ENCODE assay signal across 9 cellular contexts in genomic region chr16:30787613-30788378, GRCh38. TPM values are rescaled to one million over a fixed set of nuclear protein-coding genes. Genes with fewer than 3 reads are reported as not detected.
A peak's percentile ranks its signal among the peaks of the same experiment; 100 is the strongest.
DNase-seq lines count a peak whose midpoint lies in the region; ATAC-seq and TF ChIP-seq lines count a peak whose summit lies in the region.
"Had no signal": no experiment of that assay in that cellular context is flagged by ENCODE, and none has a peak within 500 bp of the region (broad histone marks: within the 10 kb centered on the region; RNA-seq: fewer than 3 reads in every experiment).

No MANE protein-coding gene starts in this region.

- H3K27me3 ChIP-seq in ACC112 (ENCODE audit: insufficient read depth, low read length) (no peaks in the 10 kb centered on the region), Karpas-422 (ENCODE audit: low read length) (no peaks in the 10 kb centered on the region), muscle layer of duodenum (ENCODE audit: low read depth, low read length) (no peaks in the 10 kb centered on the region)

- peak overlapping the region; percentile 74 for H3K4me2 ChIP-seq in Karpas-422 (ENCODE audit: low read depth, low read length, poor library complexity, severe bottlenecking)

- no peak for TF ChIP-seq CTCF in omental fat pad (IDR thresholded peaks at IDR 0.05)

- H3K4me3 ChIP-seq in ACC112 (ENCODE audit: low read depth, low read length) = peak overlapping the region; percentile 87
- H3K4me3 ChIP-seq in Karpas-422 (ENCODE audit: low read length) = peak overlapping the region; percentile 74
- H3K4me3 ChIP-seq in muscle layer of duodenum (ENCODE audit: low read depth in 1 of 2, low read length in 2 of 2) = peak overlapping the region; percentile 71 to 76

- H2AFZ ChIP-seq in ACC112 (ENCODE audit: low read length, unreplicated experiment) (peak overlapping the region; percentile 89), Karpas-422 (ENCODE audit: low read length) (peak overlapping the region; percentile 75; the same call in 1 of the 2 replicates)

- H3K9me3 ChIP-seq in Karpas-422 (ENCODE audit: low read length) (no peaks in the 10 kb centered on the region), muscle layer of duodenum (ENCODE audit: control insufficient read depth in 1 of 2, low read length in 2 of 2) (no peaks in the 10 kb centered on the region)

- no peak overlapping the region for H3K27ac ChIP-seq in ACC112 (ENCODE audit: low read depth, low read length)
- no peak overlapping the region for H3K27ac ChIP-seq in Karpas-422 (ENCODE audit: low read length)
- H3K27ac ChIP-seq in muscle layer of duodenum (ENCODE audit: low read length) = peak overlapping the region; percentile 82

- H3K4me1 ChIP-seq in ACC112 (ENCODE audit: control insufficient read depth, insufficient read depth, low read length, unreplicated experiment) (peaks cover 13% of the 10 kb centered on the region), Karpas-422 (ENCODE audit: low read length) (peaks cover 11% of the 10 kb centered on the region), muscle layer of duodenum (ENCODE audit: control insufficient read depth in 1 of 2, insufficient read depth in 2 of 2, low read length in 2 of 2) (peaks cover 7 to 18% of the 10 kb centered on the region in 2 donors)

- peak overlapping the region; percentile 74 for H3K9ac ChIP-seq in Karpas-422 (ENCODE audit: low read length)

- no peaks in the 10 kb centered on the region for H3K9me2 ChIP-seq in Karpas-422 (replicated peaks; ENCODE audit: insufficient read depth, low read length)

- DNase-seq in Karpas-422 (no peak), dermis blood vessel endothelial cell (peak; percentile 50), LoVo (ENCODE audit: low spot score) (no peak), omental fat pad (ENCODE audit: low spot score) (no peak)
- DNase-seq in stimulated activated naive CD4-positive, alpha-beta T cell treated with Interleukin-2 at 50 U/mL for 16 hours (lab: John Stamatoyannopoulos, UW) = no peak
- no peak for DNase-seq in activated CD8-positive, alpha-beta memory T cell treated with anti-CD3 and anti-CD28 coated beads, Interleukin-2, amount 50 U/mL, for 48 hours
- DNase-seq: RPMI8226 had no signal

- ATAC-seq in omental fat pad (ENCODE audit: low FRiP score) = no peak

- H3K79me2 ChIP-seq in ACC112 (ENCODE audit: control insufficient read depth, insufficient read depth, low read length, unreplicated experiment) (peaks cover 30% of the 10 kb centered on the region), Karpas-422 (ENCODE audit: low read length) (peaks cover 9% of the 10 kb centered on the region)

- no peaks in the 10 kb centered on the region for H3K36me3 ChIP-seq in ACC112 (ENCODE audit: insufficient read depth, low read length)
- H3K36me3 ChIP-seq in Karpas-422 (ENCODE audit: insufficient read depth, low read length) = no peaks in the 10 kb centered on the region
- peaks cover 0 to 16% of the 10 kb centered on the region in 2 donors for H3K36me3 ChIP-seq in muscle layer of duodenum (ENCODE audit: control insufficient read depth in 1 of 2, insufficient read depth in 2 of 2, low read length in 2 of 2)

- no peaks in the 10 kb centered on the region for H4K20me1 ChIP-seq in Karpas-422 (ENCODE audit: insufficient read depth, low read depth, low read length)

RNA-seq across cellular contexts. Expression of gene ZNF629, which starts 0.8 kb away (rescaled TPM):
- total RNA-seq in Karpas-422 (2014; rRNA removed; shearing (Covaris generic); ENCODE audit: low replicate concordance) = 4.8 and 6.3 TPM in 2 replicates
- 6.1 and 8.4 TPM in 2 replicates for total RNA-seq in dermis blood vessel endothelial cell
- 10 to 100 TPM in 2 of 4 donors, 1 to 10 TPM in 2; 8.7 to 15.0 (median 11.5) TPM for total RNA-seq in omental fat pad

RNA-seq across cellular contexts. Expression of gene RNF40, which starts 25.7 kb away (rescaled TPM):
- 57.9 and 66.4 TPM in 2 replicates for total RNA-seq in Karpas-422 (2014; rRNA removed; shearing (Covaris generic); ENCODE audit: low replicate concordance)
- 64.5 and 100 TPM in 2 replicates for total RNA-seq in dermis blood vessel endothelial cell
- 10 to 100 TPM; 53.9 to 77.7 (median 69.5) TPM for total RNA-seq in omental fat pad

RNA-seq across cellular contexts. Expression of gene CFAP119, which starts 25.9 kb away (rescaled TPM):
- total RNA-seq in Karpas-422 (2014; rRNA removed; shearing (Covaris generic); ENCODE audit: low replicate concordance) = 8.9 and 15.0 TPM in 2 replicates
- total RNA-seq in dermis blood vessel endothelial cell = 0.93 and 1.2 TPM in 2 replicates
- 1 to 10 TPM; 1.4 to 4.8 (median 2.5) TPM for total RNA-seq in omental fat pad

RNA-seq across cellular contexts. Expression of gene PHKG2, which starts 39.6 kb away (rescaled TPM):
- total RNA-seq in Karpas-422 (2014; rRNA removed; shearing (Covaris generic); ENCODE audit: low replicate concordance) = 32.3 and 35.5 TPM in 2 replicates
- total RNA-seq in dermis blood vessel endothelial cell (20.1 and 21.4 TPM in 2 replicates), omental fat pad (10 to 100 TPM; 25.2 to 34.0 (median 29.4) TPM)
